ENCODE assay signal across 4 cellular contexts in genomic region chr12:32686340-32686739, GRCh38.
"Had no signal": no experiment of that assay in that cellular context is flagged by ENCODE, and none has a peak within 500 bp of the region (broad histone marks: within the 10 kb centered on the region; RNA-seq: fewer than 3 reads in every experiment).

No MANE protein-coding gene starts in this region.

- H3K9me3 Mint-ChIP-seq: GM23338, H9 had no signal

- H3K4me2 ChIP-seq: GM23338 had no signal

- DNase-seq: H9, HCEC 1CT, IMR-90 had no signal

- ATAC-seq: GM23338 had no signal

- H3K4me3 ChIP-seq: GM23338 had no signal

- H2AFZ ChIP-seq: GM23338 had no signal

- H3K4me3 Mint-ChIP-seq: GM23338, H9 had no signal

- H3K27ac Mint-ChIP-seq: GM23338, H9 had no signal
